ENCODE assay signal across 19 cellular contexts in the genomic region with DNA sequence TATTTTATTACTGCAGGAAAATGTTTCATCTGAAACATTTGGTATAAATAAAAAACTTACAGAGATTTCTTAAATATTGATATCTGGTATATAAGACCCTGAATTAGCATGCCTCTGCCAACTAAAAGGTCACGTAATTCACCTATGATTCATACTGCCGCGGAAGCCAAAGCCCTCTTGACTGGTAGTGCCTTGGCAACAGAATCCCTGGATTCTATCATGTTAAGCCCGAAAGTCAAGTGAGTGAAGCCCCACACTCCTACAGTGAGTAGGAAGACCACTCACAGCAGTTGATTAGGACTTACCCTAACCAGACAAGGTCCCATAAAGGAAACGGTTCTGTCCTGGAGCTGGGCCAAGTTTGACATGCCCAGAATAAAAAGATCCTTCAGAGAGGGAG.
DNase-seq lines count a peak whose midpoint lies in the region; ATAC-seq and TF ChIP-seq lines count a peak whose summit lies in the region.
"Had no signal": no experiment of that assay in that cellular context is flagged by ENCODE, and none has a peak within 500 bp of the region (broad histone marks: within the 10 kb centered on the region; RNA-seq: fewer than 3 reads in every experiment).

No MANE protein-coding gene starts in this region.

- POLR2A ChIA-PET in CD8-positive, alpha-beta T cell (lab: Charles Lee) = no interaction called here

- no peak for TF ChIP-seq CTCF in BE2C (IDR thresholded peaks at IDR 0.05; ENCODE audit: low read depth, low read length)
- TF ChIP-seq CTCF in adrenal gland (IDR thresholded peaks at IDR 0.05) = no peak
- no peak for TF ChIP-seq CTCF in tibial artery (IDR thresholded peaks at IDR 0.05)
- TF ChIP-seq CTCF in CD8-positive, alpha-beta T cell (IDR thresholded peaks at IDR 0.05) = no peak

- H3K4me1 ChIP-seq in BE2C (no peaks in the 10 kb centered on the region; the same call in 1 of the 2 replicates), adrenal gland (replicated peaks in 1 of 2) (peaks cover 0 to 15% of the 10 kb centered on the region in 2 donors), right cardiac atrium (ENCODE audit: control insufficient read depth, insufficient read depth, low read length) (no peaks in the 10 kb centered on the region), tibial artery (peaks cover 0 to 25% (median 12%) of the 10 kb centered on the region in 4 donors)
- H3K4me1 ChIP-seq in CD8-positive, alpha-beta T cell (ENCODE audit: insufficient read depth, low read length) = no peaks in the 10 kb centered on the region
- H3K4me1 ChIP-seq: SJCRH30 had no signal

- no peak overlapping the region for H3K27ac ChIP-seq in adrenal gland
- H3K27ac ChIP-seq in right cardiac atrium (ENCODE audit: low read length) = no peak overlapping the region
- peak overlapping the region in 1 of 2 donors; percentile 14 for H3K27ac ChIP-seq in tibial artery
- H3K27ac ChIP-seq in CD8-positive, alpha-beta T cell (ENCODE audit: low read depth, low read length) = no peak overlapping the region
- H3K27ac ChIP-seq: KMS-11, SJCRH30, upper lobe of left lung had no signal

- TF ChIP-seq POLR2A in adrenal gland (IDR thresholded peaks at IDR 0.05) = no peak

- H3K9me3 ChIP-seq in BE2C = no peaks in the 10 kb centered on the region
- no peaks in the 10 kb centered on the region for H3K9me3 ChIP-seq in adrenal gland (replicated peaks in 1 of 3)
- H3K9me3 ChIP-seq in right cardiac atrium (ENCODE audit: control insufficient read depth, low read length) = no peaks in the 10 kb centered on the region
- no peaks in the 10 kb centered on the region for H3K9me3 ChIP-seq in tibial artery
- H3K9me3 ChIP-seq in CD8-positive, alpha-beta T cell (ENCODE audit: low read length) = no peaks in the 10 kb centered on the region
- H3K9me3 ChIP-seq: SJCRH30, upper lobe of left lung had no signal

- no peaks in the 10 kb centered on the region for H3K4me1 Mint-ChIP-seq in CD8-positive, alpha-beta T cell (ENCODE audit: low read depth)
- H3K4me1 Mint-ChIP-seq: activated CD4-positive, alpha-beta memory T cell treated with anti-CD3 and anti-CD28 coated beads, Interleukin-2, amount 10 ng/mL, durations not matched to agents 7 days and 5 days; activated T-helper 17 cell treated with anti-CD3 and anti-CD28 coated beads, Interleukin-2, amount 50 U/mL, for 72 hours; stimulated activated memory B cell treated with anti-CD40 and anti-IgM and Interleukin-4, amounts not matched to agents 10 μg/mL and 1 μg/mL and 100 μg/mL, for 72 hours had no signal

- WGBS in adrenal gland, 4 donors = 38 to 48% (median 40%) methylated on average over 5 of the region's 5 CpGs
- WGBS in right cardiac atrium = 47% methylated on average over 5 of the region's 5 CpGs

- no peak overlapping the region for H3K4me3 Mint-ChIP-seq in CD8-positive, alpha-beta T cell
- H3K4me3 Mint-ChIP-seq: activated CD4-positive, alpha-beta memory T cell treated with anti-CD3 and anti-CD28 coated beads, Interleukin-2, amount 10 ng/mL, durations not matched to agents 7 days and 5 days; activated T-helper 17 cell treated with anti-CD3 and anti-CD28 coated beads, Interleukin-2, amount 50 U/mL, for 72 hours; stimulated activated memory B cell treated with anti-CD40 and anti-IgM and Interleukin-4, amounts not matched to agents 10 μg/mL and 1 μg/mL and 100 μg/mL, for 72 hours had no signal

- H3K36me3 ChIP-seq in BE2C (no peaks in the 10 kb centered on the region), adrenal gland (replicated peaks in 1 of 2) (no peaks in the 10 kb centered on the region), tibial artery (no peaks in the 10 kb centered on the region)
- no peaks in the 10 kb centered on the region for H3K36me3 ChIP-seq in CD8-positive, alpha-beta T cell (ENCODE audit: insufficient read depth, low read length)
- H3K36me3 ChIP-seq: SJCRH30, upper lobe of left lung had no signal

- no peaks in the 10 kb centered on the region for H3K9me3 Mint-ChIP-seq in CD8-positive, alpha-beta T cell
- H3K9me3 Mint-ChIP-seq: activated CD4-positive, alpha-beta memory T cell treated with anti-CD3 and anti-CD28 coated beads, Interleukin-2, amount 10 ng/mL, durations not matched to agents 7 days and 5 days; activated T-helper 17 cell treated with anti-CD3 and anti-CD28 coated beads, Interleukin-2, amount 50 U/mL, for 72 hours; stimulated activated memory B cell treated with anti-CD40 and anti-IgM and Interleukin-4, amounts not matched to agents 10 μg/mL and 1 μg/mL and 100 μg/mL, for 72 hours had no signal

- H3K4me3 ChIP-seq in BE2C (ENCODE audit: low read depth, low read length) (no peak overlapping the region), adrenal gland (no peak overlapping the region), right cardiac atrium (ENCODE audit: low read length) (no peak overlapping the region), tibial artery (no peak overlapping the region)
- H3K4me3 ChIP-seq in CD8-positive, alpha-beta T cell (ENCODE audit: low read depth, low read length) = no peak overlapping the region
- H3K4me3 ChIP-seq: SJCRH30, upper lobe of left lung had no signal

- intact Hi-C loops in adrenal gland (cut with DNase I) (no loop called here), right cardiac atrium (cut with DNase I) (no loop called here), tibial artery (cut with DNase I; ENCODE audit: low total_unique reads) (no loop called here)
- intact Hi-C loops in CD8-positive, alpha-beta T cell (cut with DNase I, micrococcal nuclease) = no loop called here

- H3K27ac Mint-ChIP-seq in CD8-positive, alpha-beta T cell = no peak overlapping the region
- H3K27ac Mint-ChIP-seq: activated CD4-positive, alpha-beta memory T cell treated with anti-CD3 and anti-CD28 coated beads, Interleukin-2, amount 10 ng/mL, durations not matched to agents 7 days and 5 days; activated T-helper 17 cell treated with anti-CD3 and anti-CD28 coated beads, Interleukin-2, amount 50 U/mL, for 72 hours; stimulated activated memory B cell treated with anti-CD40 and anti-IgM and Interleukin-4, amounts not matched to agents 10 μg/mL and 1 μg/mL and 100 μg/mL, for 72 hours had no signal

- no peaks in the 10 kb centered on the region for H3K36me3 Mint-ChIP-seq in CD8-positive, alpha-beta T cell
- H3K36me3 Mint-ChIP-seq: stimulated activated memory B cell treated with anti-CD40 and anti-IgM and Interleukin-4, amounts not matched to agents 10 μg/mL and 1 μg/mL and 100 μg/mL, for 72 hours had no signal

- peak; percentile 29 for DNase-seq in BE2C
- DNase-seq in LHCN-M2 (ENCODE audit: low read depth) = peak; percentile 70
- peak; percentile 17 to 50 (median 40) for DNase-seq in adrenal gland
- DNase-seq in right cardiac atrium = peak in 2 of 3 donors; percentile 12 to 15
- no peak for DNase-seq in T-helper 1 cell
- DNase-seq in tibial artery = no peak
- DNase-seq in CD8-positive, alpha-beta T cell = no peak
- no peak for DNase-seq in HUDEP-2 (lab: John Stamatoyannopoulos, UW; ENCODE audit: unreplicated experiment in 76 of 76)
- DNase-seq: activated CD4-positive, alpha-beta memory T cell treated with anti-CD3 and anti-CD28 coated beads, Interleukin-2, amount 10 ng/mL, durations not matched to agents 7 days and 5 days; anterior cingulate cortex; effector CD4-positive, alpha-beta T cell; mammary epithelial cell; NCI-H1694; NCI-H82 had no signal

- H3K27me3 Mint-ChIP-seq in CD8-positive, alpha-beta T cell (ENCODE audit: low read depth) = peaks cover 2% of the 10 kb centered on the region
- H3K27me3 Mint-ChIP-seq: activated CD4-positive, alpha-beta memory T cell treated with anti-CD3 and anti-CD28 coated beads, Interleukin-2, amount 10 ng/mL, durations not matched to agents 7 days and 5 days; stimulated activated memory B cell treated with anti-CD40 and anti-IgM and Interleukin-4, amounts not matched to agents 10 μg/mL and 1 μg/mL and 100 μg/mL, for 72 hours had no signal

- peak in 1 of 2 donors; percentile 45 for ATAC-seq in right cardiac atrium
- ATAC-seq in CD8-positive, alpha-beta T cell = no peak
- ATAC-seq: activated T-helper 17 cell treated with anti-CD3 and anti-CD28 coated beads, Interleukin-2, amount 50 U/mL, for 72 hours; stimulated activated memory B cell treated with anti-CD40 and anti-IgM and Interleukin-4, amounts not matched to agents 10 μg/mL and 1 μg/mL and 100 μg/mL, for 72 hours had no signal

- CTCF ChIA-PET in CD8-positive, alpha-beta T cell (lab: Charles Lee) = no interaction called here

- H3K27me3 ChIP-seq in BE2C (no peaks in the 10 kb centered on the region), adrenal gland (no peaks in the 10 kb centered on the region), right cardiac atrium (ENCODE audit: control insufficient read depth, insufficient read depth) (no peaks in the 10 kb centered on the region), tibial artery (no peaks in the 10 kb centered on the region)
- H3K27me3 ChIP-seq in CD8-positive, alpha-beta T cell (ENCODE audit: insufficient read depth, low read length) = no peaks in the 10 kb centered on the region
- H3K27me3 ChIP-seq: upper lobe of left lung had no signal

Comparison
In these comparisons a context has a peak if more than half of its experiments do, and no peak if none do; other contexts are left out.
1. DNase-seq: peak in BE2C (single experiment), LHCN-M2 (single experiment), adrenal gland (7 of 7) and right cardiac atrium (2 of 3); none in T-helper 1 cell (0 of 5), tibial artery (0 of 2), CD8-positive, alpha-beta T cell (0 of 7) and HUDEP-2 (0 of 76).